ENCODE assay signal across 12 cellular contexts in the genomic region with DNA sequence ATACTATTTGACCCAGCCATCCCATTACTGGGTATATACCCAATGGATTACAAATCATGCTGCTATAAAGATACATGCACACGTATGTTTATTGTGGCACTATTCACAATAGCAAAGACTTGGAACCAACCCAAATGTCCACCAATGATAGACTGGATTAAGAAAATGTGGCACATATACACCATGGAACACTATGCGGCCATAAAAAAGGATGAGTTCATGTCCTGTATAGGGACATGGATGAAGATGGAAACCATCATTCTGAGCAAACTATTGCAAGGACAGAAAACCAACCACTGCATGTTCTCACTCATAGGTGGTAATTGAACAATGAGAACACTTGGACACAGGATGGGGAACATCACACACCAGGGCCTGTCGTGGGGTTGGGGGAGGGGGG. TPM values are rescaled to one million over a fixed set of nuclear protein-coding genes. Genes with fewer than 3 reads are reported as not detected.
"Had no signal": no experiment of that assay in that cellular context is flagged by ENCODE, and none has a peak within 500 bp of the region (broad histone marks: within the 10 kb centered on the region; RNA-seq: fewer than 3 reads in every experiment).

No MANE protein-coding gene starts in this region.

RNA-seq across cellular contexts. Expression of gene RDH16, which starts 16.8 kb away (rescaled TPM):
- total RNA-seq: Right ventricle myocardium inferior, RPMI7951, SK-MEL-5 had no signal

RNA-seq across cellular contexts. Expression of gene SDR9C7, which starts 40.0 kb away (rescaled TPM):
- total RNA-seq: OCI-LY7, PC-3, PC-9, Peyer's patch, Right ventricle myocardium inferior, Right ventricle myocardium superior, RPMI7951, SJCRH30, SJSA1, SK-MEL-5, T-cell had no signal
- polyA plus RNA-seq: SK-N-SH had no signal

RNA-seq across cellular contexts. Expression of gene TAC3, which starts 42.1 kb away (rescaled TPM):
- total RNA-seq: OCI-LY7, PC-3, PC-9, Right ventricle myocardium inferior, Right ventricle myocardium superior, RPMI7951, SJCRH30, SJSA1, SK-MEL-5 had no signal
- polyA plus RNA-seq: SK-N-SH had no signal
